ENCODE assay signal across 32 cellular contexts in the genomic region with DNA sequence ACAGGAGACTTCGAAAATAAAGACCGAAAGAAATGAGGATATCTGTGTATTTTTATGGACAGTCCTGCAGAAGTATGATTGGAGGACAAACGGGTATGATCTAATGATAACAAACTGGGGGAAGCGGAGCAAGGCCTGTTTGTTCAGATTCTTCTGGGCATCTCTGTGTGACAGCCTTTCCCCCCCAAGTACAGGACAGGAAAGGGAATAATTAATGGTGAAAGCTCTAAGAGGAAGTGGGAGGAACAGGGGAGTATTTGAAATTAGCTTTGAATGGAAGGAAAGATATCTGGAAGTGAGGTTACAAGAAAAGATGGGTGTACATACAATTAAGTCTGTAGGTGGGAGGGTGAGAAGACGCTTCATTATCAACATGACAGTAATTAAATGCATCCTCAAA.
A peak's percentile ranks its signal among the peaks of the same experiment; 100 is the strongest.
DNase-seq lines count a peak whose midpoint lies in the region; TF ChIP-seq lines count a peak whose summit lies in the region.
"Had no signal": no experiment of that assay in that cellular context is flagged by ENCODE, and none has a peak within 500 bp of the region (broad histone marks: within the 10 kb centered on the region; RNA-seq: fewer than 3 reads in every experiment).

No MANE protein-coding gene starts in this region.

- H3K79me1 ChIP-seq in mesendoderm (ENCODE audit: low read length), result no peaks in the 10 kb centered on the region

- no peak overlapping the region for H2BK5ac ChIP-seq in mesendoderm (ENCODE audit: low read length)

- H4K5ac ChIP-seq in mesendoderm (ENCODE audit: low read length), result no peak overlapping the region

- H3K4me3 ChIP-seq in cardiac muscle cell (no peak overlapping the region), right atrium auricular region (no peak overlapping the region), esophagus muscularis mucosa (no peak overlapping the region), mesendoderm (ENCODE audit: low read length) (no peak overlapping the region)
- H3K4me3 ChIP-seq: A549; BLaER1; BLaER1 treated with 17β-estradiol and CSF1 and Interleukin-3, amounts not matched to agents 10 nM and 100 nM had no signal

- H3K27me3 ChIP-seq in cardiac muscle cell (no peaks in the 10 kb centered on the region), right atrium auricular region (no peaks in the 10 kb centered on the region), esophagus muscularis mucosa (no peaks in the 10 kb centered on the region), mesendoderm (ENCODE audit: insufficient read depth, low read length, poor library complexity) (no peaks in the 10 kb centered on the region)
- H3K27me3 ChIP-seq: BE2C; BLaER1; BLaER1 treated with 17β-estradiol and CSF1 and Interleukin-3, amounts not matched to agents 10 nM and 100 nM had no signal

- no peak overlapping the region for H2BK15ac ChIP-seq in mesendoderm (replicated peaks; ENCODE audit: low read depth)

- H3K4me2 ChIP-seq in mesendoderm (ENCODE audit: low read length), result no peak overlapping the region
- H3K4me2 ChIP-seq: A549; BLaER1; BLaER1 treated with 17β-estradiol and CSF1 and Interleukin-3, amounts not matched to agents 10 nM and 100 nM had no signal

- H3K79me2 ChIP-seq in mesendoderm (ENCODE audit: control insufficient read depth, insufficient read depth, low read length), result no peaks in the 10 kb centered on the region

- no peak overlapping the region for H4K8ac ChIP-seq in mesendoderm (ENCODE audit: low read depth, low read length)

- intact Hi-C loops in esophagus muscularis mucosa (cut with DNase I), result no loop called here

- H3K9me3 ChIP-seq in cardiac muscle cell (ENCODE audit: low read depth) (no peaks in the 10 kb centered on the region), right atrium auricular region (no peaks in the 10 kb centered on the region), esophagus muscularis mucosa (no peaks in the 10 kb centered on the region)
- H3K9me3 ChIP-seq: A549; BE2C; BLaER1; BLaER1 treated with 17β-estradiol and CSF1 and Interleukin-3, amounts not matched to agents 10 nM and 100 nM; Caco-2 had no signal

- H3K23ac ChIP-seq in mesendoderm (ENCODE audit: low read length), result no peak overlapping the region

- H3K27ac ChIP-seq in cardiac muscle cell, result peak overlapping the region; percentile 77
- H3K27ac ChIP-seq in right atrium auricular region, result no peak overlapping the region
- no peak overlapping the region for H3K27ac ChIP-seq in esophagus muscularis mucosa (replicated peaks in 1 of 4)
- H3K27ac ChIP-seq in mesendoderm (ENCODE audit: low read depth, low read length), result no peak overlapping the region
- H3K27ac ChIP-seq: 22Rv1; A549; BLaER1; BLaER1 treated with 17β-estradiol and CSF1 and Interleukin-3, amounts not matched to agents 10 nM and 100 nM; C4-2B had no signal

- H3K36me3 ChIP-seq in cardiac muscle cell (no peaks in the 10 kb centered on the region), right atrium auricular region (no peaks in the 10 kb centered on the region), esophagus muscularis mucosa (no peaks in the 10 kb centered on the region), mesendoderm (ENCODE audit: control insufficient read depth, insufficient read depth, low read length) (no peaks in the 10 kb centered on the region)
- H3K36me3 ChIP-seq: BE2C; BLaER1; BLaER1 treated with 17β-estradiol and CSF1 and Interleukin-3, amounts not matched to agents 10 nM and 100 nM had no signal

- peak in 1 of 2 donors; percentile 30 for DNase-seq in cardiac muscle cell (ENCODE audit: low read depth in 1 of 2, low spot score in 1 of 2)
- DNase-seq in right atrium auricular region (ENCODE audit: low spot score), result no peak
- DNase-seq in esophagus muscularis mucosa (ENCODE audit: extremely low spot score), result peak; percentile 55
- DNase-seq in left kidney (ENCODE audit: low read depth, low spot score), result peak; percentile 53
- DNase-seq in mesendoderm, result peak; percentile 20
- DNase-seq in C1 segment of cervical spinal cord (lab: John Stamatoyannopoulos, UW), result no peak
- DNase-seq in NCI-H774 (lab: John Stamatoyannopoulos, UW), result no peak
- DNase-seq in NCI-H748 (lab: John Stamatoyannopoulos, UW; ENCODE audit: unreplicated experiment), result no peak
- DNase-seq: 8988T; ACHN; AML-193; BE2C; Caco-2; Calu3; CD4-positive, alpha-beta memory T cell; CD4-positive, alpha-beta T cell; CD4-positive, CD25-positive, alpha-beta regulatory T cell; CD8-positive, alpha-beta memory T cell; CD8-positive, alpha-beta T cell; COR-L47; DMS 273 treated with DMSO at 0.1 percent for 48 hours; DMS153; DMS53; DMS79; DMS79 treated with DMSO at 0.1 percent for 48 hours; DND-41; EL had no signal

- TF ChIP-seq POLR2A in esophagus muscularis mucosa (IDR thresholded peaks at IDR 0.05; ENCODE audit: low read depth), result no peak

- WGBS in esophagus muscularis mucosa, result 82% methylated on average over 5 of the region's 5 CpGs
- no CpG with 5 or more reads among the region's 5 CpGs for WGBS in mesendoderm (ENCODE audit: extremely low coverage, insufficient coverage, low lambda C conversion rate)

- no peak overlapping the region for H3K56ac ChIP-seq in mesendoderm (ENCODE audit: low read length)

- no peak for TF ChIP-seq CTCF in cardiac muscle cell (IDR thresholded peaks at IDR 0.05; ENCODE audit: low read depth, low read length)
- TF ChIP-seq CTCF in right atrium auricular region (IDR thresholded peaks at IDR 0.05), result no peak
- TF ChIP-seq CTCF in esophagus muscularis mucosa (IDR thresholded peaks at IDR 0.05), result no peak

- no peak overlapping the region for H3K9ac ChIP-seq in mesendoderm (ENCODE audit: low read length)
- H3K9ac ChIP-seq: BLaER1; BLaER1 treated with 17β-estradiol and CSF1 and Interleukin-3, amounts not matched to agents 10 nM and 100 nM had no signal

- H3K4me1 ChIP-seq in cardiac muscle cell (ENCODE audit: low read depth), result peaks cover 39% of the 10 kb centered on the region
- H3K4me1 ChIP-seq in right atrium auricular region, result no peaks in the 10 kb centered on the region
- H3K4me1 ChIP-seq in esophagus muscularis mucosa, result no peaks in the 10 kb centered on the region
- H3K4me1 ChIP-seq in mesendoderm (ENCODE audit: control insufficient read depth, low read depth, low read length), result peaks cover 4% of the 10 kb centered on the region
- H3K4me1 ChIP-seq: A549; BE2C; BLaER1; BLaER1 treated with 17β-estradiol and CSF1 and Interleukin-3, amounts not matched to agents 10 nM and 100 nM; Caco-2 had no signal

- H2BK120ac ChIP-seq in mesendoderm (ENCODE audit: low read depth, low read length), result no peak overlapping the region

- H2AK5ac ChIP-seq in mesendoderm (ENCODE audit: low read length), result no peak overlapping the region

- no peak overlapping the region for H3K18ac ChIP-seq in mesendoderm (ENCODE audit: low read length)

- no peak for TF ChIP-seq EP300 in esophagus muscularis mucosa (IDR thresholded peaks at IDR 0.05)

- no peak overlapping the region for H3K4ac ChIP-seq in mesendoderm (ENCODE audit: low read depth, low read length)

Comparison
In these comparisons a context has a peak if more than half of its experiments do, and no peak if none do; other contexts are left out.
1. DNase-seq: peak in esophagus muscularis mucosa (single experiment), left kidney (single experiment) and mesendoderm (single experiment); none in right atrium auricular region (single experiment), C1 segment of cervical spinal cord (0 of 14), NCI-H774 (single experiment) and NCI-H748 (single experiment).